Comparison of ENCODE assay signal across 32 cellular contexts in genomic region chr1:105005594-105006195, GRCh38.
"Had no signal": no experiment of that assay in that cellular context is flagged by ENCODE, and none has a peak within 500 bp of the region (broad histone marks: within the 10 kb centered on the region; RNA-seq: fewer than 3 reads in every experiment).

No MANE protein-coding gene starts in this region.

- H3K4me1 ChIP-seq: adrenal gland, ascending aorta, breast epithelium had no signal

- DNase-seq: activated B cell treated with CpG ODN at 0.5 μM for 24 hours; activated CD4-positive, alpha-beta memory T cell treated with anti-CD3 and anti-CD28 coated beads for 36 hours; activated CD4-positive, alpha-beta T cell treated with anti-CD3 and anti-CD28 coated beads for 48 hours; activated CD8-positive, alpha-beta memory T cell treated with anti-CD3 and anti-CD28 coated beads, Interleukin-2, amount 10 ng/mL, durations not matched to agents 7 days and 5 days; activated CD8-positive, alpha-beta memory T cell treated with anti-CD3 and anti-CD28 coated beads, Interleukin-2, amount 50 U/mL, for 4 hours; activated CD8-positive, alpha-beta T cell treated with anti-CD3 and anti-CD28 coated beads, Interleukin-2, amount 10 ng/mL, durations not matched to agents 7 days and 5 days; activated naive CD4-positive, alpha-beta T cell treated with anti-CD3 and anti-CD28 coated beads for 36 hours; activated naive CD8-positive, alpha-beta T cell treated with anti-CD3 and anti-CD28 coated beads for 36 hours; activated naive CD8-positive, alpha-beta T cell treated with anti-CD3 and anti-CD28 coated beads, Interleukin-2, amount 50 U/mL, for 24 hours; activated T-cell treated with anti-CD3 and anti-CD28 coated beads for 4 hours; activated T-cell treated with anti-CD3 and anti-CD28 coated beads, Interleukin-2, amount 50 U/mL, for 24 hours; activated T-cell treated with anti-CD3 and anti-CD28 coated beads, Interleukin-2, amount 50 U/mL, for 72 hours; adrenal gland; amygdala; central memory CD4-positive, alpha-beta T cell; cerebellar nuclear complex; dorsolateral prefrontal cortex; effector memory CD4-positive, alpha-beta T cell; endodermal cell; foreskin fibroblast; head of caudate nucleus; T-helper 1 cell; T-helper 17 cell; T1000; WERI-Rb-1 had no signal

- H3K27ac ChIP-seq: adrenal gland, ascending aorta, breast epithelium, cardiac muscle cell, coronary artery, dorsolateral prefrontal cortex, WERI-Rb-1 had no signal

- H3K36me3 ChIP-seq: adrenal gland, ascending aorta, breast epithelium, cardiac muscle cell, WERI-Rb-1 had no signal

- FAIRE-seq: frontal cortex had no signal

- H3K9me3 ChIP-seq: adrenal gland, ascending aorta had no signal

- H3K4me3 ChIP-seq: adrenal gland, ascending aorta, breast epithelium, cardiac muscle cell, coronary artery, dorsolateral prefrontal cortex had no signal

- ATAC-seq: activated CD4-positive, CD25-positive, alpha-beta regulatory T cell treated with anti-CD3 and anti-CD28 coated beads, Interleukin-2, amount 50 U/mL, for 24 hours; activated CD8-positive, alpha-beta memory T cell treated with anti-CD3 and anti-CD28 coated beads, Interleukin-2, amount 10 ng/mL, durations not matched to agents 7 days and 5 days; activated CD8-positive, alpha-beta T cell treated with anti-CD3 and anti-CD28 coated beads, Interleukin-2, amount 10 ng/mL, durations not matched to agents 7 days and 5 days; activated naive CD8-positive, alpha-beta T cell treated with anti-CD3 and anti-CD28 coated beads, Interleukin-2, amount 50 U/mL, for 24 hours; activated T-cell treated with anti-CD3 and anti-CD28 coated beads, Interleukin-2, amount 50 U/mL, for 72 hours; esophagus mucosa; T-helper 17 cell had no signal

- H3K27me3 ChIP-seq: adrenal gland, ascending aorta, breast epithelium, cardiac muscle cell, dorsolateral prefrontal cortex had no signal
